In genomic region chr10:116831086-116831485, GRCh38 we compare ENCODE assay signal across 27 cellular contexts. TPM values are rescaled to one million over a fixed set of nuclear protein-coding genes. Genes with fewer than 3 reads are reported as not detected.
"Had no signal": no experiment of that assay in that cellular context is flagged by ENCODE, and none has a peak within 500 bp of the region (broad histone marks: within the 10 kb centered on the region; RNA-seq: fewer than 3 reads in every experiment).

No MANE protein-coding gene starts in this region.

- H3K79me2 ChIP-seq: hepatocyte had no signal

- DNase-seq: islet precursor cell; lower lobe of right lung; mammary epithelial cell; mesenchymal stem cell; naive thymus-derived CD8-positive, alpha-beta T cell; occipital lobe; ovary; posterior cingulate gyrus; retina; right lobe of liver; stimulated activated CD4-positive, alpha-beta T cell treated with anti-CD3 and anti-CD28 coated beads, Interleukin-1b, Interleukin-23, amount 100 ng/mL, for 48 hours; stimulated activated CD4-positive, alpha-beta T cell treated with anti-CD3 and anti-CD28 coated beads, Interleukin-2, amount 100 ng/mL, for 48 hours; stimulated activated CD4-positive, alpha-beta T cell treated with anti-CD3 and anti-CD28 coated beads, Interleukin-4, amount 100 ng/mL, for 4 hours; stimulated activated naive B cell treated with anti-CD40 and anti-IgM and Interleukin-4, amounts not matched to agents 10 μg/mL and 1 μg/mL and 100 μg/mL, for 72 hours; stimulated activated naive CD8-positive, alpha-beta T cell treated with anti-CD3 and anti-CD28 coated beads, Interleukin-15, Interleukin-2, amounts not matched to agents 100 U/mL and 50 U/mL, for 24 hours; stomach; testis; thyroid gland; transverse colon; upper lobe of left lung had no signal

- H3K27me3 ChIP-seq: hepatocyte, neural progenitor cell, ovary, right lobe of liver, stomach, testis, thyroid gland, transverse colon, upper lobe of left lung, vagina had no signal

- ATAC-seq: lower lobe of right lung; naive thymus-derived CD8-positive, alpha-beta T cell; right lobe of liver; stimulated activated naive B cell treated with anti-CD40 and anti-IgM and Interleukin-4, amounts not matched to agents 10 μg/mL and 1 μg/mL and 100 μg/mL, for 72 hours; stimulated activated naive CD8-positive, alpha-beta T cell treated with anti-CD3 and anti-CD28 coated beads, Interleukin-15, Interleukin-2, amounts not matched to agents 100 U/mL and 50 U/mL, for 24 hours had no signal

- H3K9me3 ChIP-seq: lower lobe of right lung, neutrophil, ovary, prostate gland, right lobe of liver, stomach, testis, thyroid gland, transverse colon, upper lobe of left lung, vagina had no signal

- H2AFZ ChIP-seq: hepatocyte, neural progenitor cell had no signal

- H3K9ac ChIP-seq: neural progenitor cell had no signal

- H3K27ac ChIP-seq: hepatocyte, lower lobe of right lung, neural progenitor cell, neutrophil, ovary, prostate gland, right lobe of liver, stomach, testis, thyroid gland, transverse colon, upper lobe of left lung, vagina had no signal

- H3K4me1 ChIP-seq: lower lobe of right lung, prostate gland, right lobe of liver, stomach, testis, thyroid gland, transverse colon, upper lobe of left lung, vagina had no signal

- H3K4me2 ChIP-seq: hepatocyte, neural progenitor cell, smooth muscle cell had no signal

- H3K36me3 ChIP-seq: lower lobe of right lung, neural progenitor cell, neutrophil, ovary, prostate gland, right lobe of liver, thyroid gland, transverse colon, upper lobe of left lung, vagina had no signal

- H3K4me3 ChIP-seq: hepatocyte, lower lobe of right lung, neural progenitor cell, ovary, prostate gland, right lobe of liver, smooth muscle cell, stomach, testis, thyroid gland, transverse colon, upper lobe of left lung, vagina had no signal

RNA-seq across cellular contexts. Expression of gene ENO4, which starts 18.2 kb away (rescaled TPM):
- total RNA-seq: mammary epithelial cell; naive thymus-derived CD8-positive, alpha-beta T cell; right lobe of liver; skeletal muscle tissue; vagina had no signal
- polyA plus RNA-seq: naive thymus-derived CD8-positive, alpha-beta T cell had no signal
